10 cellular contexts compared by ENCODE assay signal in the genomic region with DNA sequence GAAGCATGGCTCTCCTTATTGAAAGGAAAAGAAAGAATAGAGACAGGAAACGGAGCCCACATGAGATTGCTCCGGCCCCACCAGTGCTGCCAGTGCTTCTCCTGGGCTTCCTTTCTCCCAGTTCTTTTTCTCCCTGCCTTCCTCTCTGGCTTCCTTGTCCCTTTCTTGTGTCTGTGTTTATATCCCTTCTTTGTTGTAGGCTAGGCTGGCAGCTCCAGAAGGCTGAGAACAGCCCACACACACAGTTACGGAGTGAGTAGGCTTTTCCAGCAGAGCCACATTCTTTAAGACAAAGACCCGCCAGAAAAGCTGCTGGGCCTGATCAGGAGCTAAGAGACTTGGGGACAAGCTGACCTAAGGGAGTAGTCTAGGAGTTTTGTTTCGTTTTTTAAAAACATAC. TPM values are rescaled to one million over a fixed set of nuclear protein-coding genes. Genes with fewer than 3 reads are reported as not detected.
A peak's percentile ranks its signal among the peaks of the same experiment; 100 is the strongest.
DNase-seq lines count a peak whose midpoint lies in the region; ATAC-seq and TF ChIP-seq lines count a peak whose summit lies in the region.
"Had no signal": no experiment of that assay in that cellular context is flagged by ENCODE, and none has a peak within 500 bp of the region (broad histone marks: within the 10 kb centered on the region; RNA-seq: fewer than 3 reads in every experiment).

No MANE protein-coding gene starts in this region.

- H3K27ac ChIP-seq in iPS DF 6.9 (ENCODE audit: low read length) (peak overlapping the region; percentile 88), rectal smooth muscle tissue (ENCODE audit: low read depth, low read length) (peak overlapping the region; percentile 70)
- H3K27ac ChIP-seq: VCaP had no signal

- H3K4me1 ChIP-seq in iPS DF 6.9 (ENCODE audit: control insufficient read depth, insufficient read depth, low read length) = no peaks in the 10 kb centered on the region; the same call in 1 of the 2 replicates
- H3K4me1 ChIP-seq in rectal smooth muscle tissue (ENCODE audit: control insufficient read depth, insufficient read depth, low read length) = peaks cover 14% of the 10 kb centered on the region

- H3K9me3 Mint-ChIP-seq in chondrocyte (ENCODE audit: low read depth) = no peaks in the 10 kb centered on the region

- H3K4me1 Mint-ChIP-seq in chondrocyte (ENCODE audit: low read depth) = peaks cover 10% of the 10 kb centered on the region

- WGBS in iPS DF 6.9 (ENCODE audit: insufficient coverage, insufficient read length) = no CpG with 5 or more reads among the region's 5 CpGs

- H3K4me3 Mint-ChIP-seq in chondrocyte (ENCODE audit: unreplicated experiment) = no peak overlapping the region
- H3K4me3 Mint-ChIP-seq: activated naive CD8-positive, alpha-beta T cell had no signal

- no peak overlapping the region for H3K9ac ChIP-seq in rectal smooth muscle tissue (ENCODE audit: low read length)

- peak overlapping the region; percentile 68 for H3K27ac Mint-ChIP-seq in chondrocyte (ENCODE audit: unreplicated experiment)
- H3K27ac Mint-ChIP-seq: activated naive CD8-positive, alpha-beta T cell had no signal

- no peaks in the 10 kb centered on the region for H3K9me3 ChIP-seq in iPS DF 6.9 (ENCODE audit: control insufficient read depth, insufficient read depth, low read length)

- no peaks in the 10 kb centered on the region for H3K27me3 Mint-ChIP-seq in chondrocyte (ENCODE audit: low read depth)
- H3K27me3 Mint-ChIP-seq: activated naive CD8-positive, alpha-beta T cell had no signal

- H3K36me3 ChIP-seq in iPS DF 6.9 (ENCODE audit: control insufficient read depth, insufficient read depth, low read length) (peaks cover 7% of the 10 kb centered on the region), rectal smooth muscle tissue (ENCODE audit: control insufficient read depth, insufficient read depth, low read length) (peaks cover 19% of the 10 kb centered on the region)

- no peak for TF ChIP-seq CTCF in chondrocyte (IDR thresholded peaks at IDR 0.05)

- H3K4me3 ChIP-seq in iPS DF 6.9 (ENCODE audit: low read length) (no peak overlapping the region), rectal smooth muscle tissue (ENCODE audit: low read length) (no peak overlapping the region)

- H3K27me3 ChIP-seq in iPS DF 6.9 (ENCODE audit: control insufficient read depth, insufficient read depth, low read length) = no peaks in the 10 kb centered on the region
- H3K27me3 ChIP-seq in rectal smooth muscle tissue (ENCODE audit: control insufficient read depth, insufficient read depth, low read length) = no peaks in the 10 kb centered on the region

- peaks cover 32% of the 10 kb centered on the region for H3K36me3 Mint-ChIP-seq in chondrocyte (ENCODE audit: low read depth)

- ATAC-seq in GM21515 (IDR thresholded peaks at IDR 0.05; ENCODE audit: unreplicated experiment) = no peak
- no peak for ATAC-seq in HG02798 (IDR thresholded peaks at IDR 0.05; ENCODE audit: poor library complexity, unreplicated experiment)
- ATAC-seq in GM21717 (IDR thresholded peaks at IDR 0.05; ENCODE audit: unreplicated experiment) = no peak

- DNase-seq in ELF-1 (ENCODE audit: low read depth, low spot score) (peak; percentile 96), chondrocyte (ENCODE audit: low spot score) (no peak), iPS DF 6.9 (ENCODE audit: low read depth, low spot score) (no peak), middle frontal gyrus (ENCODE audit: extremely low spot score, low spot score) (no peak)

RNA-seq across cellular contexts. Expression of gene CIPC, which starts 13.0 kb away (rescaled TPM):
- total RNA-seq in chondrocyte = 9.7 to 11.0 TPM (median 10.0 TPM) in 3 replicates

RNA-seq across cellular contexts. Expression of gene ZDHHC22, which starts 30.6 kb away (rescaled TPM):
- 0.13 to 0.30 TPM (median 0.15 TPM) in 3 replicates for total RNA-seq in chondrocyte
